Comparison of ENCODE assay signal across 8 cellular contexts in genomic region chr6:149746147-149746946, GRCh38. TPM values are rescaled to one million over a fixed set of nuclear protein-coding genes. Genes with fewer than 3 reads are reported as not detected.
DNase-seq lines count a peak whose midpoint lies in the region; ATAC-seq and TF ChIP-seq lines count a peak whose summit lies in the region.

Gene NUP43, minus strand, starts transcription at chr6:149746529. Its CDS starts 34 bp downstream, at chr6:149746495.

- DNase-seq in DMS53 (lab: John Stamatoyannopoulos, UW), result peak; percentile 95
- peak; percentile 97 for DNase-seq in Jurkat, Clone E6-1 (ENCODE audit: low read depth, low spot score)
- peak; percentile 88 for DNase-seq in activated T-cell treated with anti-CD3 and anti-CD28 coated beads, Interleukin-2, amount 50 U/mL, for 4 hours
- DNase-seq in esophagus squamous epithelium (lab: John Stamatoyannopoulos, UW), result peak; percentile 70
- DNase-seq in naive B cell, result peak; percentile 85

- H3K9me3 ChIP-seq in esophagus squamous epithelium, result no peaks in the 10 kb centered on the region

- H3K27ac Mint-ChIP-seq in naive B cell, result peak within 1 kb of the TSS; percentile 82 to 94 (median 92)
- H3K27ac Mint-ChIP-seq in stimulated activated memory B cell treated with anti-CD40 and anti-IgM and Interleukin-4, amounts not matched to agents 10 μg/mL and 1 μg/mL and 100 μg/mL, for 72 hours, result peak within 1 kb of the TSS; percentile 88

- H3K4me1 ChIP-seq in esophagus squamous epithelium, result peaks cover 5 to 50% (median 17%) of the 10 kb centered on the region in 3 donors

- peak within 1 kb of the TSS; percentile 82 to 93 (median 88) for H3K27ac ChIP-seq in esophagus squamous epithelium

- peak in 5 of 6 experiments; percentile 65 to 86 (median 82) for TF ChIP-seq CTCF in esophagus squamous epithelium (IDR thresholded peaks at IDR 0.05)

- no peaks in the 10 kb centered on the region for H3K27me3 Mint-ChIP-seq in activated T-cell treated with anti-CD3 and anti-CD28 coated beads, Interleukin-2, amount 50 U/mL, for 4 hours (ENCODE audit: low read depth)
- H3K27me3 Mint-ChIP-seq in naive B cell, result no peaks in the 10 kb centered on the region
- H3K27me3 Mint-ChIP-seq in stimulated activated memory B cell treated with anti-CD40 and anti-IgM and Interleukin-4, amounts not matched to agents 10 μg/mL and 1 μg/mL and 100 μg/mL, for 72 hours, result no peaks in the 10 kb centered on the region

- no peaks in the 10 kb centered on the region for H3K27me3 ChIP-seq in esophagus squamous epithelium

- intact Hi-C loops in esophagus squamous epithelium (cut with DNase I), result no loop called here

- H3K4me1 Mint-ChIP-seq in activated T-cell treated with anti-CD3 and anti-CD28 coated beads, Interleukin-2, amount 50 U/mL, for 4 hours (ENCODE audit: low read depth), result peaks cover 25% of the 10 kb centered on the region
- peaks cover 15 to 34% (median 24%) of the 10 kb centered on the region in 3 donors for H3K4me1 Mint-ChIP-seq in naive B cell
- H3K4me1 Mint-ChIP-seq in stimulated activated memory B cell treated with anti-CD40 and anti-IgM and Interleukin-4, amounts not matched to agents 10 μg/mL and 1 μg/mL and 100 μg/mL, for 72 hours, result peaks cover 24% of the 10 kb centered on the region

- WGBS in esophagus squamous epithelium, 2 donors, result 5% methylated on average over 29 to 31 of the region's 41 CpGs

- H3K4me3 ChIP-seq in Jurkat, Clone E6-1 (ENCODE audit: low read length), result peak within 1 kb of the TSS; percentile 92
- H3K4me3 ChIP-seq in esophagus squamous epithelium, result peak within 1 kb of the TSS; percentile 57 to 84 (median 83)

- no peaks in the 10 kb centered on the region for H3K36me3 Mint-ChIP-seq in activated T-cell treated with anti-CD3 and anti-CD28 coated beads, Interleukin-2, amount 50 U/mL, for 4 hours (ENCODE audit: insufficient read depth)
- no peaks in the 10 kb centered on the region for H3K36me3 Mint-ChIP-seq in naive B cell
- peaks cover 5% of the 10 kb centered on the region for H3K36me3 Mint-ChIP-seq in stimulated activated memory B cell treated with anti-CD40 and anti-IgM and Interleukin-4, amounts not matched to agents 10 μg/mL and 1 μg/mL and 100 μg/mL, for 72 hours

- H3K36me3 ChIP-seq in esophagus squamous epithelium, result peaks cover 3 to 30% (median 12%) of the 10 kb centered on the region in 3 donors

- peak in 2 of 4 donors; percentile 13 to 48 for TF ChIP-seq POLR2A in esophagus squamous epithelium (IDR thresholded peaks at IDR 0.05)

- ATAC-seq in GM21529 (IDR thresholded peaks at IDR 0.05; ENCODE audit: unreplicated experiment) (peak; percentile 50), naive B cell (ENCODE audit: low read depth in 2 of 2) (peak; percentile 66 to 68)
- ATAC-seq in activated T-cell treated with anti-CD3 and anti-CD28 coated beads, Interleukin-2, amount 50 U/mL, for 4 hours, result peak; percentile 64 to 65
- peak; percentile 80 for ATAC-seq in stimulated activated memory B cell treated with anti-CD40 and anti-IgM and Interleukin-4, amounts not matched to agents 10 μg/mL and 1 μg/mL and 100 μg/mL, for 72 hours

- H3K4me3 Mint-ChIP-seq in activated T-cell treated with anti-CD3 and anti-CD28 coated beads, Interleukin-2, amount 50 U/mL, for 4 hours, result peak within 1 kb of the TSS; percentile 99
- peak within 1 kb of the TSS; percentile 93 to 99 (median 96) for H3K4me3 Mint-ChIP-seq in naive B cell
- peak within 1 kb of the TSS; percentile 96 for H3K4me3 Mint-ChIP-seq in stimulated activated memory B cell treated with anti-CD40 and anti-IgM and Interleukin-4, amounts not matched to agents 10 μg/mL and 1 μg/mL and 100 μg/mL, for 72 hours

- H3K9me3 Mint-ChIP-seq in activated T-cell treated with anti-CD3 and anti-CD28 coated beads, Interleukin-2, amount 50 U/mL, for 4 hours, result no peaks in the 10 kb centered on the region
- no peaks in the 10 kb centered on the region for H3K9me3 Mint-ChIP-seq in naive B cell
- no peaks in the 10 kb centered on the region for H3K9me3 Mint-ChIP-seq in stimulated activated memory B cell treated with anti-CD40 and anti-IgM and Interleukin-4, amounts not matched to agents 10 μg/mL and 1 μg/mL and 100 μg/mL, for 72 hours

TF ChIP-seq in PFSK-1, 5 proteins besides CTCF, POLR2A, EP300 and RAD21:
- TF ChIP-seq POLR2AphosphoS5 (IDR thresholded peaks at IDR 0.05; ENCODE audit: low read depth, low read length) (peak; percentile 88), SIN3A (IDR thresholded peaks at IDR 0.05; ENCODE audit: borderline replicate concordance, insufficient read depth, low read length) (peak; percentile 21; the same call in 1 of the 2 replicates), REST (IDR thresholded peaks at IDR 0.05; ENCODE audit: insufficient read depth in 1 of 2, low read depth in 2 of 2, low read length in 2 of 2) (peak; percentile 7 to 65; a peak in 1 of 4 replicates), TAF1 (IDR thresholded peaks at IDR 0.05; ENCODE audit: borderline replicate concordance, insufficient read depth, low read length) (peak; percentile 82; the same call in 1 of the 2 replicates), FOXP2 (optimal IDR thresholded peaks at IDR 0.05; ENCODE audit: borderline replicate concordance, extremely low read depth, extremely low read length, insufficient read depth) (no peak)

RNA-seq across cellular contexts. Expression of gene NUP43, which starts in this region (rescaled TPM):
- 39.6 TPM for polyA plus RNA-seq in Jurkat, Clone E6-1 (2012; ENCODE audit: insufficient read depth, insufficient read length)
- 23.0 TPM for polyA plus RNA-seq in PFSK-1 (2012; ENCODE audit: insufficient read length, low read depth)
- 10 to 100 TPM; 54.1 to 67.1 (median 62.8) TPM for total RNA-seq in activated T-cell treated with anti-CD3 and anti-CD28 coated beads, Interleukin-2, amount 50 U/mL, for 4 hours
- total RNA-seq in esophagus squamous epithelium, result 10 to 100 TPM in 3 of 4 donors, 1 to 10 TPM in 1; 7.1 to 18.8 (median 16.4) TPM
- polyA plus RNA-seq in naive B cell (ENCODE audit: low read depth in 6 of 6), result 1 to 10 TPM in 5 of 6 donors, not detected in 1; 5.0 to 9.6 (median 5.4) TPM

Comparison
In these comparisons a context has a peak if more than half of its experiments do, and no peak if none do; other contexts are left out.
1. Peak in every context shown above with its lines: DNase-seq, ATAC-seq, H3K4me3 ChIP-seq and H3K27ac ChIP-seq.